8 cellular contexts compared by ENCODE assay signal in genomic region chr21:16587671-16588379, GRCh38.
A peak's percentile ranks its signal among the peaks of the same experiment; 100 is the strongest.
DNase-seq lines count a peak whose midpoint lies in the region; ATAC-seq and TF ChIP-seq lines count a peak whose summit lies in the region.

No MANE protein-coding gene starts in this region.

- H3K4me3 ChIP-seq in AG10803 (ENCODE audit: low read length) = peak overlapping the region; percentile 59
- peak overlapping the region; percentile 15 for H3K4me3 ChIP-seq in NT2/D1 (ENCODE audit: insufficient read length, low read depth)
- H3K4me3 ChIP-seq in neuronal stem cell (ENCODE audit: low read length in 2 of 2) = peak overlapping the region in 1 of 2 donors; percentile 34

- H2AK5ac ChIP-seq in neuronal stem cell (ENCODE audit: low read depth, low read length) = no peak overlapping the region

- no peak overlapping the region for H3K18ac ChIP-seq in neuronal stem cell (ENCODE audit: low read length)

- no peaks in the 10 kb centered on the region for H3K27me3 Mint-ChIP-seq in activated T-cell treated with anti-CD3 and anti-CD28 coated beads, Interleukin-2, amount 50 U/mL, for 4 hours (ENCODE audit: low read depth)
- no peaks in the 10 kb centered on the region for H3K27me3 Mint-ChIP-seq in nephron progenitor cell (ENCODE audit: low read depth, poor library complexity)

- no peak overlapping the region for H3K27ac Mint-ChIP-seq in nephron progenitor cell

- H3K9me3 ChIP-seq in NT2/D1 (ENCODE audit: insufficient read depth, low read length) (no peaks in the 10 kb centered on the region), neuronal stem cell (replicated peaks in 1 of 2; ENCODE audit: control insufficient read depth in 2 of 2, insufficient read depth in 1 of 2, low read depth in 1 of 2, low read length in 2 of 2) (no peaks in the 10 kb centered on the region)

- peak overlapping the region; percentile 32 for H2AFZ ChIP-seq in neuronal stem cell (ENCODE audit: low read length)

- H3K36me3 Mint-ChIP-seq in activated T-cell treated with anti-CD3 and anti-CD28 coated beads, Interleukin-2, amount 50 U/mL, for 4 hours (ENCODE audit: insufficient read depth) = no peaks in the 10 kb centered on the region
- no peaks in the 10 kb centered on the region for H3K36me3 Mint-ChIP-seq in nephron progenitor cell (ENCODE audit: low read depth)

- no peak overlapping the region for H3K27ac ChIP-seq in neuronal stem cell (replicated peaks; ENCODE audit: low read length)

- no peaks in the 10 kb centered on the region for H3K27me3 ChIP-seq in NT2/D1 (ENCODE audit: insufficient read depth, insufficient read length)
- H3K27me3 ChIP-seq in neuronal stem cell (ENCODE audit: control insufficient read depth in 3 of 3, insufficient read depth in 3 of 3, low read depth in 1 of 3, low read length in 3 of 3) = no peaks in the 10 kb centered on the region

- no peak for ATAC-seq in GM21528 (IDR thresholded peaks at IDR 0.05; ENCODE audit: low FRiP score, unreplicated experiment)
- no peak for ATAC-seq in activated T-cell treated with anti-CD3 and anti-CD28 coated beads, Interleukin-2, amount 50 U/mL, for 4 hours
- ATAC-seq in HG03095 (IDR thresholded peaks at IDR 0.05; ENCODE audit: unreplicated experiment) = no peak

- peak; percentile 77 for DNase-seq in AG10803 (ENCODE audit: low read depth)
- no peak for DNase-seq in NT2/D1 (ENCODE audit: low read depth, low spot score)
- peak; percentile 79 for DNase-seq in fibroblast of peridontal ligament (ENCODE audit: extremely low read depth)
- no peak for DNase-seq in neuronal stem cell (ENCODE audit: low spot score)
- DNase-seq in activated T-cell treated with anti-CD3 and anti-CD28 coated beads, Interleukin-2, amount 50 U/mL, for 4 hours = no peak
- DNase-seq in nephron progenitor cell = no peak

- no peak overlapping the region for H3K23ac ChIP-seq in neuronal stem cell (ENCODE audit: low read depth, low read length, poor library complexity)

- TF ChIP-seq CTCF in AG10803 (conservative IDR thresholded peaks at IDR 0.05; ENCODE audit: low read length) (no peak), nephron progenitor cell (IDR thresholded peaks at IDR 0.05) (no peak)

- no peak overlapping the region for H3K14ac ChIP-seq in neuronal stem cell (ENCODE audit: low read length)

- H2BK15ac ChIP-seq in neuronal stem cell (ENCODE audit: low read length) = no peak overlapping the region

- no peak overlapping the region for H2BK12ac ChIP-seq in neuronal stem cell (ENCODE audit: low read length)

- no peak overlapping the region for H3K4me3 Mint-ChIP-seq in activated T-cell treated with anti-CD3 and anti-CD28 coated beads, Interleukin-2, amount 50 U/mL, for 4 hours
- no peak overlapping the region for H3K4me3 Mint-ChIP-seq in nephron progenitor cell

- no peak overlapping the region for H2BK120ac ChIP-seq in neuronal stem cell (ENCODE audit: low read depth, low read length)

- no peak overlapping the region for H4K8ac ChIP-seq in neuronal stem cell (ENCODE audit: low read depth, low read length)

- no peaks in the 10 kb centered on the region for H3K4me1 ChIP-seq in NT2/D1 (ENCODE audit: insufficient read depth, insufficient read length)
- H3K4me1 ChIP-seq in neuronal stem cell (ENCODE audit: control insufficient read depth in 2 of 2, insufficient read depth in 1 of 2, low read depth in 1 of 2, low read length in 2 of 2) = peaks cover 6 to 24% of the 10 kb centered on the region in 2 donors

- H3K4ac ChIP-seq in neuronal stem cell (ENCODE audit: low read length) = no peak overlapping the region

- H3K9me3 Mint-ChIP-seq in activated T-cell treated with anti-CD3 and anti-CD28 coated beads, Interleukin-2, amount 50 U/mL, for 4 hours = peaks cover 6% of the 10 kb centered on the region
- H3K9me3 Mint-ChIP-seq in nephron progenitor cell = no peaks in the 10 kb centered on the region

- no peaks in the 10 kb centered on the region for H3K36me3 ChIP-seq in NT2/D1 (ENCODE audit: insufficient read depth, insufficient read length, low read length)
- no peaks in the 10 kb centered on the region for H3K36me3 ChIP-seq in neuronal stem cell (replicated peaks in 1 of 2; ENCODE audit: control insufficient read depth in 2 of 2, insufficient read depth in 2 of 2, low read length in 2 of 2)

- no peak overlapping the region for H2BK5ac ChIP-seq in neuronal stem cell (ENCODE audit: low read length)

- no peak overlapping the region for H4K91ac ChIP-seq in neuronal stem cell (ENCODE audit: low read depth, low read length, poor library complexity)

- H3K4me2 ChIP-seq in neuronal stem cell (ENCODE audit: insufficient read depth, low read length, poor library complexity, severe bottlenecking) = peak overlapping the region; percentile 28

- no peaks in the 10 kb centered on the region for H3K79me1 ChIP-seq in neuronal stem cell (ENCODE audit: low read depth, low read length)

- WGBS in neuronal stem cell (ENCODE audit: extremely low coverage in 2 of 2, insufficient read length in 2 of 2, insufficient replicate concordance in 1 of 2), 2 donors = no CpG with 5 or more reads among the region's 7 CpGs

- H3K4me1 Mint-ChIP-seq in activated T-cell treated with anti-CD3 and anti-CD28 coated beads, Interleukin-2, amount 50 U/mL, for 4 hours (ENCODE audit: low read depth) = no peaks in the 10 kb centered on the region
- peaks cover 5% of the 10 kb centered on the region for H3K4me1 Mint-ChIP-seq in nephron progenitor cell

- no peak overlapping the region for H3K9ac ChIP-seq in NT2/D1 (ENCODE audit: insufficient read length, low read depth)
- no peak overlapping the region for H3K9ac ChIP-seq in neuronal stem cell (ENCODE audit: low read depth, low read length, poor library complexity)

Comparison
In these comparisons a context has a peak if more than half of its experiments do, and no peak if none do; other contexts are left out.
1. DNase-seq: peak in AG10803 (single experiment) and fibroblast of peridontal ligament (single experiment); none in NT2/D1 (single experiment), neuronal stem cell (single experiment), activated T-cell treated with anti-CD3 and anti-CD28 coated beads, Interleukin-2, amount 50 U/mL, for 4 hours (single experiment) and nephron progenitor cell (single experiment).